In genomic region chr3:100206687-100207086, GRCh38 we compare ENCODE assay signal across 22 cellular contexts.
"Had no signal": no experiment of that assay in that cellular context is flagged by ENCODE, and none has a peak within 500 bp of the region (broad histone marks: within the 10 kb centered on the region; RNA-seq: fewer than 3 reads in every experiment).

No MANE protein-coding gene starts in this region.

- FAIRE-seq: K562, RCC 7860 had no signal

- DNase-seq: Kasumi-1, NCI-H1092, NCI-H1105 treated with DMSO at 0.1 percent for 48 hours, NCI-H1417 treated with DMSO at 0.1 percent for 48 hours, NCI-H146, NCI-H1694 treated with DMSO at 0.1 percent for 48 hours, NCI-H1930, NCI-H2081, NCI-H2107, NCI-H226, NCI-H446, NCI-H510A, NCI-H69, NCI-H774, Right ventricle myocardium superior, RPMI8226, SIG-M5 had no signal

- H3K4me3 ChIP-seq: K562, SJSA1, SK-N-MC had no signal

- H3K27ac ChIP-seq: KMS-11, SJSA1, SK-N-MC had no signal

- H3K9ac ChIP-seq: KMS-11 had no signal

- H3K27me3 ChIP-seq: SJSA1 had no signal

- H3K36me3 ChIP-seq: SJSA1 had no signal

- H3K4me2 ChIP-seq: KMS-11 had no signal

- ATAC-seq: K562 had no signal

- H3K9me3 ChIP-seq: SJSA1 had no signal
